Comparison of ENCODE assay signal across 8 cellular contexts in genomic region chr7:100158229-100159098, GRCh38.
DNase-seq lines count a peak whose midpoint lies in the region; ATAC-seq and TF ChIP-seq lines count a peak whose summit lies in the region.

TRAPPC14 (minus strand) TSS chr7:100158723; CDS start chr7:100158499, 224 bp downstream.

- DNase-seq in AG08395 (ENCODE audit: low spot score) (peak; percentile 97), NCI-H526 treated with DMSO at 0.1 percent for 48 hours (lab: John Stamatoyannopoulos, UW) (peak; percentile 85), choroid plexus epithelial cell (ENCODE audit: low read depth) (peak; percentile 82), kidney tubule cell (ENCODE audit: low spot score) (peak; percentile 82)
- DNase-seq in activated CD4-positive, alpha-beta T cell treated with anti-CD3 and anti-CD28 coated beads for 48 hours = peak; percentile 96
- DNase-seq in stimulated activated CD4-positive, alpha-beta T cell treated with anti-CD3 and anti-CD28 coated beads, Interleukin-1b, Interleukin-23, amount 100 ng/mL, for 1 hour (ENCODE audit: low read depth in 2 of 2) = peak; percentile 71 to 89

- peak within 1 kb of the TSS; percentile 77 for H3K4me3 ChIP-seq in choroid plexus epithelial cell (ENCODE audit: low read depth, low read length)

- peak; percentile 85 for ATAC-seq in GM19025 (IDR thresholded peaks at IDR 0.05; ENCODE audit: low read depth, unreplicated experiment)
- peak; percentile 72 for ATAC-seq in HG03439 (IDR thresholded peaks at IDR 0.05; ENCODE audit: unreplicated experiment)

- no peak for TF ChIP-seq CTCF in choroid plexus epithelial cell (conservative IDR thresholded peaks at IDR 0.05; ENCODE audit: low read depth, low read length)

Comparison
In these comparisons a context has a peak if more than half of its experiments do, and no peak if none do; other contexts are left out.
1. Peak in every context shown above with its lines: DNase-seq, ATAC-seq and H3K4me3 ChIP-seq.